Comparison of ENCODE assay signal across 20 cellular contexts in genomic region chr3:128081226-128081625, GRCh38. TPM values are rescaled to one million over a fixed set of nuclear protein-coding genes. Genes with fewer than 3 reads are reported as not detected.
A peak's percentile ranks its signal among the peaks of the same experiment; 100 is the strongest.
DNase-seq lines count a peak whose midpoint lies in the region; ATAC-seq, FAIRE-seq and TF ChIP-seq lines count a peak whose summit lies in the region.
"Had no signal": no experiment of that assay in that cellular context is flagged by ENCODE, and none has a peak within 500 bp of the region (broad histone marks: within the 10 kb centered on the region; RNA-seq: fewer than 3 reads in every experiment).

No MANE protein-coding gene starts in this region.

- no peaks in the 10 kb centered on the region for H3K27me3 Mint-ChIP-seq in Calu3 (ENCODE audit: unreplicated experiment)

- H4K20me1 ChIP-seq in osteoblast (ENCODE audit: insufficient read depth, low read length): peaks cover 27% of the 10 kb centered on the region

- H3K9me3 ChIP-seq in A549 (no peaks in the 10 kb centered on the region), osteoblast (ENCODE audit: low read depth, low read length) (no peaks in the 10 kb centered on the region), BE2C (no peaks in the 10 kb centered on the region)
- H3K9me3 ChIP-seq: Peyer's patch had no signal

- H3K4me2 ChIP-seq in A549 (peak overlapping the region; percentile 49), osteoblast (ENCODE audit: insufficient read depth, low read length) (no peak overlapping the region)

- TF ChIP-seq POLR2A in A549 (IDR thresholded peaks at IDR 0.05; ENCODE audit: low read length): no peak

- no peak overlapping the region for H2AFZ ChIP-seq in osteoblast (ENCODE audit: low read length)

- peaks cover 31% of the 10 kb centered on the region for H3K4me1 Mint-ChIP-seq in Calu3 (ENCODE audit: low read depth, unreplicated experiment)

- H3K4me1 ChIP-seq in A549: peaks cover 62% of the 10 kb centered on the region
- H3K4me1 ChIP-seq in osteoblast (ENCODE audit: insufficient read depth, low read length): peaks cover 28% of the 10 kb centered on the region
- peaks cover 9% of the 10 kb centered on the region; the same call in 1 of the 2 replicates for H3K4me1 ChIP-seq in BE2C

- H3K27ac Mint-ChIP-seq in Calu3 (ENCODE audit: unreplicated experiment): peak overlapping the region; percentile 30
- H3K27ac Mint-ChIP-seq: CD4-positive, CD25-positive, alpha-beta regulatory T cell had no signal

- TF ChIP-seq EP300 in A549 (IDR thresholded peaks at IDR 0.05): no peak

- DNase-seq in A549 (ENCODE audit: low read depth in 1 of 2, low spot score in 1 of 2) (no peak), Calu3 (no peak), coronary artery (ENCODE audit: low spot score) (peak; percentile 36), osteoblast (ENCODE audit: insufficient read length, low spot score, missing footprints) (peak; percentile 31), BE2C (no peak), NCI-H1105 treated with DMSO at 0.1 percent for 48 hours (lab: John Stamatoyannopoulos, UW) (no peak), DMS53 (lab: John Stamatoyannopoulos, UW) (no peak)
- DNase-seq: CD4-positive, CD25-positive, alpha-beta regulatory T cell; COR-L47; DMS153; GF-D8; KG1; NCI-H1694 treated with DMSO at 0.1 percent for 48 hours; NCI-H2107; NCI-H510A; NCI-H748 treated with DMSO at 0.1 percent for 48 hours; NK-92 treated with Interleukin-12 subunit alpha and Interleukin-12 subunit beta, amount 100 ng/mL, for 24 hours; Peyer's patch had no signal

- H3K9me3 Mint-ChIP-seq in Calu3 (ENCODE audit: low read depth, unreplicated experiment): no peaks in the 10 kb centered on the region
- H3K9me3 Mint-ChIP-seq: CD4-positive, CD25-positive, alpha-beta regulatory T cell had no signal

- CTCF ChIA-PET in A549 (lab: Yijun Ruan, JAX): interaction anchor here (0.6 to 1.5 kb wide), 3 partner anchors 14 to 584 kb away, joined by 3 to 8 read pairs (median 3); no protein-coding TSS in a partner anchor
- CTCF ChIA-PET in Calu3 (lab: Charles Lee): interaction anchor here (0.6 to 2.0 kb wide), 8 partner anchors 12 to 70 kb away, joined by 3 to 7 read pairs (median 6); partner anchors contain the start of gene RUVBL1

- no peak for TF ChIP-seq CTCF in A549 (IDR thresholded peaks at IDR 0.05)
- no peak for TF ChIP-seq CTCF in Calu3 (IDR thresholded peaks at IDR 0.05; ENCODE audit: unreplicated experiment)
- no peak for TF ChIP-seq CTCF in coronary artery (IDR thresholded peaks at IDR 0.05)
- TF ChIP-seq CTCF in osteoblast (IDR thresholded peaks at IDR 0.05; ENCODE audit: extremely low read depth, low read depth, low read length): no peak
- TF ChIP-seq CTCF in BE2C (IDR thresholded peaks at IDR 0.05; ENCODE audit: low read depth, low read length): no peak

- no peaks in the 10 kb centered on the region for H3K79me2 ChIP-seq in osteoblast (ENCODE audit: insufficient read depth, low read length)

- ATAC-seq in A549: no peak
- ATAC-seq: Right ventricle myocardium inferior had no signal

- WGBS in A549 (ENCODE audit: missing lambda C conversion rate): 56% methylated on average over 6 of the region's 6 CpGs

- H3K27me3 ChIP-seq in osteoblast (ENCODE audit: insufficient read depth, low read length) (no peaks in the 10 kb centered on the region), BE2C (no peaks in the 10 kb centered on the region)
- H3K27me3 ChIP-seq: Peyer's patch had no signal

- no peak overlapping the region for H3K4me3 ChIP-seq in A549
- no peak overlapping the region for H3K4me3 ChIP-seq in coronary artery
- H3K4me3 ChIP-seq in osteoblast (ENCODE audit: insufficient read depth, low read length): no peak overlapping the region
- no peak overlapping the region for H3K4me3 ChIP-seq in BE2C (ENCODE audit: low read depth, low read length)
- H3K4me3 ChIP-seq: Peyer's patch had no signal

- intact Hi-C loops in Calu3 (cut with micrococcal nuclease; ENCODE audit: unreplicated experiment): no loop called here

- POLR2A ChIA-PET in A549 (lab: Yijun Ruan, JAX): no interaction called here

- no peak overlapping the region for H3K4me3 Mint-ChIP-seq in Calu3 (ENCODE audit: low read depth, unreplicated experiment)

- no TSS peak for BruUV-seq in Calu3 (replicated peaks; lab: Mats Ljungman, UMichigan)

- H3K36me3 Mint-ChIP-seq in Calu3 (ENCODE audit: insufficient read depth, unreplicated experiment): peaks cover 84% of the 10 kb centered on the region

- no peak for FAIRE-seq in A549 (lab: Jason Lieb, UNC)
- FAIRE-seq: H1 had no signal

- H3K36me3 ChIP-seq in osteoblast (ENCODE audit: insufficient read depth, low read length) (peaks cover 25% of the 10 kb centered on the region), BE2C (peaks cover 69% of the 10 kb centered on the region)
- H3K36me3 ChIP-seq: Peyer's patch had no signal

- peak overlapping the region; percentile 81 to 86 for H3K27ac ChIP-seq in A549
- no peak overlapping the region for H3K27ac ChIP-seq in coronary artery
- peak overlapping the region; percentile 66 for H3K27ac ChIP-seq in osteoblast (ENCODE audit: low read depth, low read length)
- H3K27ac ChIP-seq: Peyer's patch had no signal

- no peak for TF ChIP-seq RAD21 in A549 (conservative IDR thresholded peaks at IDR 0.05 in 1 of 2, IDR thresholded peaks at IDR 0.05 in 1 of 2)

TF ChIP-seq in A549, 52 proteins besides CTCF, POLR2A, EP300 and RAD21:
- TF ChIP-seq RFX5 (IDR thresholded peaks at IDR 0.05): no peak
- no peak for TF ChIP-seq HOXB13 (CRISPR knock-in tag; IDR thresholded peaks at IDR 0.05; ENCODE audit: low read depth)
- TF ChIP-seq JUNB (IDR thresholded peaks at IDR 0.05): no peak
- TF ChIP-seq PHF8 (IDR thresholded peaks at IDR 0.05; ENCODE audit: borderline replicate concordance, low read depth): no peak
- TF ChIP-seq SREBF2 (IDR thresholded peaks at IDR 0.05): no peak
- TF ChIP-seq CHD2 (IDR thresholded peaks at IDR 0.05; ENCODE audit: low read length, partially characterized antibody): no peak
- TF ChIP-seq FOXS1 (CRISPR knock-in tag; IDR thresholded peaks at IDR 0.05): no peak
- no peak for TF ChIP-seq HDAC2 (IDR thresholded peaks at IDR 0.05)
- no peak for TF ChIP-seq KDM5A (IDR thresholded peaks at IDR 0.05)
- TF ChIP-seq BHLHE40 (IDR thresholded peaks at IDR 0.05; ENCODE audit: low read depth, low read length): no peak
- no peak for TF ChIP-seq RARB (CRISPR knock-in tag; IDR thresholded peaks at IDR 0.05)
- TF ChIP-seq SMC3 (IDR thresholded peaks at IDR 0.05): no peak
- no peak for TF ChIP-seq EHMT2 (IDR thresholded peaks at IDR 0.05; ENCODE audit: low read depth)
- TF ChIP-seq CEBPB (IDR thresholded peaks at IDR 0.05): no peak
- no peak for TF ChIP-seq TP53 (CRISPR knock-in tag; IDR thresholded peaks at IDR 0.05)

RNA-seq across cellular contexts. Expression of gene SEC61A1, which starts 29.0 kb away (rescaled TPM):
- 172 and 180 TPM in 2 replicates for polyA plus RNA-seq in A549 (2011; rRNA removed)
- 56.5 and 74.7 TPM in 2 replicates for polyA plus RNA-seq in A549 (2012; cell fraction: cytosol; rRNA removed)
- polyA plus RNA-seq in A549 (2012; cell fraction: nucleus; rRNA removed): 124 and 128 TPM in 2 replicates
- polyA plus RNA-seq in A549 (2017; fragmentation: RNase III; extraction: RNeasy Plus Mini Kit Qiagen cat#74134 plus additional on column Dnase treatment): 93.5 to 96.4 TPM (median 96.2 TPM) in 3 replicates
- 224 and 251 TPM in 2 replicates for polyA minus RNA-seq in A549 (2011; rRNA and poly(A)+ RNA removed)
- total RNA-seq in Calu3 (2022): 372 and 394 TPM in 2 replicates
- total RNA-seq in osteoblast: 350 and 355 TPM in 2 replicates
- polyA plus RNA-seq in BE2C (2012; ENCODE audit: insufficient read depth, insufficient read length, low read depth): 211 TPM

RNA-seq across cellular contexts. Expression of gene RUVBL1, which starts 42.4 kb away (rescaled TPM):
- polyA plus RNA-seq in A549 (2011; rRNA removed) (117 and 144 TPM in 2 replicates), A549 (2017; fragmentation: RNase III; extraction: RNeasy Plus Mini Kit Qiagen cat#74134 plus additional on column Dnase treatment) (105 to 117 TPM (median 105 TPM) in 3 replicates)
- polyA plus RNA-seq in A549 (2012; cell fraction: cytosol; rRNA removed): 143 and 167 TPM in 2 replicates
- polyA plus RNA-seq in A549 (2012; cell fraction: nucleus; rRNA removed): 81.4 and 82.4 TPM in 2 replicates
- 95.8 and 106 TPM in 2 replicates for polyA minus RNA-seq in A549 (2011; rRNA and poly(A)+ RNA removed)
- total RNA-seq in Calu3 (2022) (156 and 167 TPM in 2 replicates), osteoblast (40.1 and 41.6 TPM in 2 replicates)
- polyA plus RNA-seq in BE2C (2012; ENCODE audit: insufficient read depth, insufficient read length, low read depth): 251 TPM

Comparison
In these comparisons a context has a peak if more than half of its experiments do, and no peak if none do; other contexts are left out.
1. DNase-seq: peak in coronary artery (single experiment) and osteoblast (single experiment); none in A549 (0 of 2), Calu3 (single experiment), BE2C (single experiment), NCI-H1105 treated with DMSO at 0.1 percent for 48 hours (single experiment) and DMS53 (single experiment).
2. H3K27ac ChIP-seq: peak in A549 (2 of 2) and osteoblast (single experiment); none in coronary artery (0 of 2).